Comparison of ENCODE assay signal across 12 cellular contexts in the genomic region with DNA sequence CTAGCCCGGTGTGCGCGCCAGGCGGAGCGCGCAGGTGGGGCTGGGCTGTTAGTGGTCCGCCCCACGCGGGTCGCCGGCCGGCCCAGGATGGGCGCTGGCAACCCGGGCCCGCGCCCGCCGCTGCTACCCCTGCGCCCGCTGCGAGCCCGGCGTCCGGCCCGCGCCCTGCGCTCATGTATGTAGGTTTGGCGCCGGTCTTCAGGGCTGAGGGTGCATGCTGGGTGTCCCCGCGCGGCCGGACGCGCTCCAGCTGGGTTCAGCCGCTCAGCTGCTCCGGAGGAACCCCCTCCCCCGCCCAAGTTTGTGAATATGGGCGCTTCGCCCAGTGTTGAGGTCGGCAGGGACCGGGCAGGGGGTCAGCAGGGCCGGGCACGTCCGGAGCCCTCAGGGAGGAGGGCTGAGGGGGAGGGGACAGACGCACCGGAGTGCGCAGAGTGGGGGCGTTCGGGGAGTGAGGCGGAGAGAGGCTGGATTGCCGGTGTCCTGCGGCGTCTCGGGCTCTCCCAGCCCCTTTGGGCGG. TPM values are rescaled to one million over a fixed set of nuclear protein-coding genes. Genes with fewer than 3 reads are reported as not detected.
A peak's percentile ranks its signal among the peaks of the same experiment; 100 is the strongest.
DNase-seq lines count a peak whose midpoint lies in the region; ATAC-seq, FAIRE-seq and TF ChIP-seq lines count a peak whose summit lies in the region.
"Had no signal": no experiment of that assay in that cellular context is flagged by ENCODE, and none has a peak within 500 bp of the region (broad histone marks: within the 10 kb centered on the region; RNA-seq: fewer than 3 reads in every experiment).

No MANE protein-coding gene starts in this region.

- ATAC-seq in upper lobe of right lung (peak; percentile 14), GM18498 (IDR thresholded peaks at IDR 0.05; ENCODE audit: unreplicated experiment) (no peak)

- TF ChIP-seq CTCF in nephron (IDR thresholded peaks at IDR 0.05; ENCODE audit: unreplicated experiment in 3 of 3) (no peak), upper lobe of right lung (IDR thresholded peaks at IDR 0.05) (no peak)

- H3K4me1 Mint-ChIP-seq in nephron = peaks cover 12% of the 10 kb centered on the region
- H3K4me1 Mint-ChIP-seq in CD4-positive, alpha-beta memory T cell = peaks cover 6 to 14% (median 6%) of the 10 kb centered on the region in 4 donors
- peaks cover 5% of the 10 kb centered on the region for H3K4me1 Mint-ChIP-seq in activated CD4-positive, alpha-beta memory T cell treated with anti-CD3 and anti-CD28 coated beads for 36 hours (ENCODE audit: low read depth)

- no peaks in the 10 kb centered on the region for H3K36me3 Mint-ChIP-seq in nephron (ENCODE audit: low read depth)
- H3K36me3 Mint-ChIP-seq in CD4-positive, alpha-beta memory T cell = peaks cover 0 to 5% of the 10 kb centered on the region in 2 donors
- no peaks in the 10 kb centered on the region for H3K36me3 Mint-ChIP-seq in activated CD4-positive, alpha-beta memory T cell treated with anti-CD3 and anti-CD28 coated beads for 36 hours

- peaks cover 3% of the 10 kb centered on the region for H3K9me3 Mint-ChIP-seq in nephron
- peaks cover 0 to 7% (median 2%) of the 10 kb centered on the region in 8 donors for H3K9me3 Mint-ChIP-seq in CD4-positive, alpha-beta memory T cell
- no peaks in the 10 kb centered on the region for H3K9me3 Mint-ChIP-seq in activated CD4-positive, alpha-beta memory T cell treated with anti-CD3 and anti-CD28 coated beads for 36 hours
- H3K9me3 Mint-ChIP-seq: dendritic cell treated with granulocyte-macrophage colony-stimulating factor and Interleukin-4, amounts not matched to agents 40 ng/mL and 50 ng/mL, for 4 days had no signal

- peak overlapping the region; percentile 44 for H3K4me3 ChIP-seq in upper lobe of right lung
- H3K4me3 ChIP-seq in CD4-positive, alpha-beta memory T cell (ENCODE audit: low read length in 2 of 2) = no peak overlapping the region

- H3K27me3 Mint-ChIP-seq in nephron (ENCODE audit: low read depth) = peaks cover 91% of the 10 kb centered on the region
- peaks cover 35 to 36% of the 10 kb centered on the region in 2 donors for H3K27me3 Mint-ChIP-seq in CD4-positive, alpha-beta memory T cell
- peaks cover 44% of the 10 kb centered on the region for H3K27me3 Mint-ChIP-seq in activated CD4-positive, alpha-beta memory T cell treated with anti-CD3 and anti-CD28 coated beads for 36 hours

- peak overlapping the region in 1 of 3 experiments; percentile 23 for H3K27ac Mint-ChIP-seq in nephron
- no peak overlapping the region for H3K27ac Mint-ChIP-seq in CD4-positive, alpha-beta memory T cell
- H3K27ac Mint-ChIP-seq in activated CD4-positive, alpha-beta memory T cell treated with anti-CD3 and anti-CD28 coated beads for 36 hours = no peak overlapping the region
- H3K27ac Mint-ChIP-seq: dendritic cell treated with granulocyte-macrophage colony-stimulating factor and Interleukin-4, amounts not matched to agents 40 ng/mL and 50 ng/mL, for 4 days had no signal

- CTCF ChIA-PET in CD4-positive, alpha-beta memory T cell (lab: Charles Lee; ENCODE audit: partially characterized antibody) = no interaction called here
- CTCF ChIA-PET in activated CD4-positive, alpha-beta memory T cell treated with anti-CD3 and anti-CD28 coated beads for 36 hours (lab: Charles Lee) = no interaction called here

- H3K36me3 ChIP-seq in upper lobe of right lung = no peaks in the 10 kb centered on the region
- H3K36me3 ChIP-seq in CD4-positive, alpha-beta memory T cell (ENCODE audit: insufficient read depth, low read length) = no peaks in the 10 kb centered on the region

- DNase-seq in NCI-H345 (lab: John Stamatoyannopoulos, UW) (peak; percentile 42), NCI-H345 treated with DMSO at 0.1 percent for 48 hours (lab: John Stamatoyannopoulos, UW; ENCODE audit: unreplicated experiment) (no peak), frontal cortex (ENCODE audit: low spot score in 2 of 2) (peak; percentile 30 to 46), upper lobe of right lung (no peak)
- no peak for DNase-seq in CD4-positive, alpha-beta memory T cell
- DNase-seq in activated CD4-positive, alpha-beta memory T cell treated with anti-CD3 and anti-CD28 coated beads for 36 hours = no peak
- DNase-seq: activated T-cell treated with anti-CD3 and anti-CD28 coated beads, Interleukin-2, amount 50 U/mL, for 1 hour; NCI-H187 had no signal

- no peaks in the 10 kb centered on the region for H3K4me1 ChIP-seq in upper lobe of right lung
- H3K4me1 ChIP-seq in CD4-positive, alpha-beta memory T cell (ENCODE audit: insufficient read depth, low read length) = no peaks in the 10 kb centered on the region

- POLR2A ChIA-PET in CD4-positive, alpha-beta memory T cell (lab: Charles Lee; ENCODE audit: partially characterized antibody) = no interaction called here
- POLR2A ChIA-PET in activated CD4-positive, alpha-beta memory T cell treated with anti-CD3 and anti-CD28 coated beads for 36 hours (lab: Charles Lee) = no interaction called here

- H3K4me3 Mint-ChIP-seq in nephron = peak overlapping the region; percentile 52 to 93 (median 69)
- no peak overlapping the region for H3K4me3 Mint-ChIP-seq in CD4-positive, alpha-beta memory T cell
- H3K4me3 Mint-ChIP-seq in activated CD4-positive, alpha-beta memory T cell treated with anti-CD3 and anti-CD28 coated beads for 36 hours = no peak overlapping the region

- peaks cover 60% of the 10 kb centered on the region for H3K27me3 ChIP-seq in upper lobe of right lung
- H3K27me3 ChIP-seq in CD4-positive, alpha-beta memory T cell (ENCODE audit: insufficient read depth, low read length) = no peaks in the 10 kb centered on the region

- H3K9me3 ChIP-seq in upper lobe of right lung = no peaks in the 10 kb centered on the region
- H3K9me3 ChIP-seq in CD4-positive, alpha-beta memory T cell (ENCODE audit: control insufficient read depth in 1 of 2, low read length in 2 of 2) = no peaks in the 10 kb centered on the region

- FAIRE-seq in frontal cortex (lab: Jason Lieb, UNC) = no peak
- FAIRE-seq: A204.1 had no signal

- H3K27ac ChIP-seq in upper lobe of right lung = no peak overlapping the region
- no peak overlapping the region for H3K27ac ChIP-seq in CD4-positive, alpha-beta memory T cell (ENCODE audit: low read depth, low read length)

- intact Hi-C loops in upper lobe of right lung (cut with DNase I) = no loop called here
- intact Hi-C loops in CD4-positive, alpha-beta memory T cell (cut with micrococcal nuclease) = no loop called here
- intact Hi-C loops in activated CD4-positive, alpha-beta memory T cell treated with anti-CD3 and anti-CD28 coated beads for 36 hours (cut with micrococcal nuclease) = no loop called here

RNA-seq across cellular contexts. Expression of a gene that starts 0.6 kb away (rescaled TPM):
- 4.5 TPM for total RNA-seq in frontal cortex
- total RNA-seq in upper lobe of right lung = 0.23 TPM
- not detected for total RNA-seq in CD4-positive, alpha-beta memory T cell
- not detected for polyA plus RNA-seq in CD4-positive, alpha-beta memory T cell
- total RNA-seq in activated CD4-positive, alpha-beta memory T cell treated with anti-CD3 and anti-CD28 coated beads for 36 hours = not detected

Comparison
In these comparisons a context has a peak if more than half of its experiments do, and no peak if none do; other contexts are left out.
1. DNase-seq: peak in NCI-H345 (single experiment) and frontal cortex (2 of 2); none in NCI-H345 treated with DMSO at 0.1 percent for 48 hours (single experiment), upper lobe of right lung (single experiment), CD4-positive, alpha-beta memory T cell (0 of 5) and activated CD4-positive, alpha-beta memory T cell treated with anti-CD3 and anti-CD28 coated beads for 36 hours (single experiment).
2. H3K4me3 Mint-ChIP-seq: peak in nephron (3 of 3); none in CD4-positive, alpha-beta memory T cell (0 of 8) and activated CD4-positive, alpha-beta memory T cell treated with anti-CD3 and anti-CD28 coated beads for 36 hours (single experiment).